1 cellular context compared by ENCODE assay signal in the genomic region with DNA sequence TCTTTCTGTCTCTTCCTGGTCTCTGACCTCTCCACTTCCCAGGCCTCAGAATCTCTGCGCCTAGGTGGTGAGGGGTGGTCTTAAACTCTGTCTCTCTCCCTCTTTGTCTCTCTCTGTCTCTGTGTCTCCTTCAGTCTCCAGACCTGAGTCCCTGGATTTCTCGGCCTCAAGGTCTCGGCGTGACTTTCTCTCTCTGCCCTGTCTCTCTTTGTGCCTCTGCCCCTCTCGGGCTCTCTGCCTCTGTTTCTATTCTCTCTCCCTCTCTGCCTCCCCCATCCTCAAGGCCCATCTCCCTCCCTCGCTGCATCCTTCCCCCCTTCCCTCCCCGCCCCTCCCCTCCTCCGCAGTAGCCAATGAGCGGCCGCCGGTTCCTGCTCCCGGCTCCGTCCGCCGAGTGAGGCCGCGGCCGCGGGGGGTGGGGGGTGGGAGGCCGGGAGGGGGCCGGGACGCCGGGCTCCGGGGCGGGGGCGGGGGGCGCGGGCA.
TF ChIP-seq lines count a peak whose summit lies in the region.

A gene with protein sequence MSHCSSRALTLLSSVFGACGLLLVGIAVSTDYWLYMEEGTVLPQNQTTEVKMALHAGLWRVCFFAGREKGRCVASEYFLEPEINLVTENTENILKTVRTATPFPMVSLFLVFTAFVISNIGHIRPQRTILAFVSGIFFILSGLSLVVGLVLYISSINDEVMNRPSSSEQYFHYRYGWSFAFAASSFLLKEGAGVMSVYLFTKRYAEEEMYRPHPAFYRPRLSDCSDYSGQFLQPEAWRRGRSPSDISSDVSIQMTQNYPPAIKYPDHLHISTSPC (plus strand): TSS at position 346 of the 483 bp plus-strand sequence. CDS start 3,554 bp downstream, outside the sequence.

TF ChIP-seq in endothelial cell of umbilical vein, 7 proteins besides CTCF, POLR2A, EP300 and RAD21:
- no peak for TF ChIP-seq POLR2AphosphoS5 (IDR thresholded peaks at IDR 0.05; ENCODE audit: insufficient read depth, low read depth, low read length)
- TF ChIP-seq JUN (IDR thresholded peaks at IDR 0.05; ENCODE audit: borderline replicate concordance, insufficient read depth, insufficient read length, low read depth): no peak
- no peak for TF ChIP-seq FOS (IDR thresholded peaks at IDR 0.05; ENCODE audit: borderline replicate concordance, insufficient read depth, low read length)
- TF ChIP-seq GATA2 (IDR thresholded peaks at IDR 0.05; ENCODE audit: insufficient read depth, insufficient read length, low read depth, low read length): no peak
- TF ChIP-seq EZH2 (IDR thresholded peaks at IDR 0.05; ENCODE audit: borderline replicate concordance, low read depth, low read length, severe bottlenecking): peak; percentile 4
- TF ChIP-seq, protein P1, sequence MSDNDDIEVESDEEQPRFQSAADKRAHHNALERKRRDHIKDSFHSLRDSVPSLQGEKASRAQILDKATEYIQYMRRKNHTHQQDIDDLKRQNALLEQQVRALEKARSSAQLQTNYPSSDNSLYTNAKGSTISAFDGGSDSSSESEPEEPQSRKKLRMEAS (IDR thresholded peaks at IDR 0.05; ENCODE audit: insufficient read depth, insufficient read length): no peak
- no peak for TF ChIP-seq MYC (IDR thresholded peaks at IDR 0.05; ENCODE audit: low read depth, low read length)
